Comparison of ENCODE assay signal across 33 cellular contexts in genomic region chr1:53510215-53510614, GRCh38. TPM values are rescaled to one million over a fixed set of nuclear protein-coding genes. Genes with fewer than 3 reads are reported as not detected.
"Had no signal": no experiment of that assay in that cellular context is flagged by ENCODE, and none has a peak within 500 bp of the region (broad histone marks: within the 10 kb centered on the region; RNA-seq: fewer than 3 reads in every experiment).

No MANE protein-coding gene starts in this region.

- DNase-seq: activated CD4-positive, alpha-beta memory T cell treated with anti-CD3 and anti-CD28 coated beads, Interleukin-2, amount 10 ng/mL, durations not matched to agents 7 days and 5 days; activated CD4-positive, alpha-beta T cell treated with anti-CD3 and anti-CD28 coated beads for 1 hour; activated CD4-positive, alpha-beta T cell treated with anti-CD3 and anti-CD28 coated beads for 36 hours; activated CD4-positive, alpha-beta T cell treated with anti-CD3 and anti-CD28 coated beads for 48 hours; activated CD4-positive, alpha-beta T cell treated with anti-CD3 and anti-CD28 coated beads, Interleukin-2, amount 10 ng/mL, durations not matched to agents 7 days and 5 days; activated CD4-positive, alpha-beta T cell treated with anti-CD3 and anti-CD28 coated beads, Interleukin-2, amount 50 U/mL, for 48 hours; activated CD4-positive, CD25-positive, alpha-beta regulatory T cell; activated CD8-positive, alpha-beta memory T cell treated with anti-CD3 and anti-CD28 coated beads for 24 hours; activated CD8-positive, alpha-beta memory T cell treated with anti-CD3 and anti-CD28 coated beads, Interleukin-2, amount 10 ng/mL, durations not matched to agents 7 days and 5 days; activated CD8-positive, alpha-beta memory T cell treated with anti-CD3 and anti-CD28 coated beads, Interleukin-2, amount 50 U/mL, for 48 hours; activated CD8-positive, alpha-beta T cell treated with anti-CD3 and anti-CD28 coated beads, Interleukin-2, amount 10 ng/mL, durations not matched to agents 7 days and 5 days; activated effector memory CD4-positive, alpha-beta T cell treated with Interleukin-2 at 50 U/mL for 16 hours; activated gamma-delta T cell; activated naive CD4-positive, alpha-beta T cell treated with anti-CD3 and anti-CD28 coated beads, Interleukin-2, amount 10 ng/mL, durations not matched to agents 7 days and 5 days; activated naive CD4-positive, alpha-beta T cell treated with Interleukin-2 at 50 U/mL for 16 hours; activated naive CD8-positive, alpha-beta T cell treated with anti-CD3 and anti-CD28 coated beads, Interleukin-2, amount 10 ng/mL, durations not matched to agents 7 days and 5 days; activated naive CD8-positive, alpha-beta T cell treated with anti-CD3 and anti-CD28 coated beads, Interleukin-2, amount 50 U/mL, for 24 hours; activated T-cell treated with anti-CD3 and anti-CD28 coated beads, Interleukin-2, amount 50 U/mL, for 24 hours; activated T-cell treated with anti-CD3 and anti-CD28 coated beads, Interleukin-2, amount 50 U/mL, for 48 hours; amygdala; anterior cingulate cortex; central memory CD4-positive, alpha-beta T cell; T-helper 1 cell; T-helper 2 cell; T-helper 9 cell; WERI-Rb-1 had no signal

- H3K27ac ChIP-seq: cardiac muscle cell, WERI-Rb-1 had no signal

- H3K9me3 ChIP-seq: ascending aorta had no signal

- H3K27me3 ChIP-seq: ascending aorta, cardiac muscle cell had no signal

- H3K36me3 ChIP-seq: ascending aorta, cardiac muscle cell, WERI-Rb-1 had no signal

- ATAC-seq: activated CD4-positive, alpha-beta T cell treated with anti-CD3 and anti-CD28 coated beads for 36 hours; activated CD4-positive, CD25-positive, alpha-beta regulatory T cell treated with anti-CD3 and anti-CD28 coated beads, Interleukin-2, amount 50 U/mL, for 24 hours; activated CD8-positive, alpha-beta memory T cell treated with anti-CD3 and anti-CD28 coated beads, Interleukin-2, amount 10 ng/mL, durations not matched to agents 7 days and 5 days; activated CD8-positive, alpha-beta T cell treated with anti-CD3 and anti-CD28 coated beads, Interleukin-2, amount 10 ng/mL, durations not matched to agents 7 days and 5 days; activated naive CD8-positive, alpha-beta T cell treated with anti-CD3 and anti-CD28 coated beads, Interleukin-2, amount 50 U/mL, for 24 hours; WTC11 had no signal

- H3K4me3 ChIP-seq: ascending aorta, cardiac muscle cell had no signal

RNA-seq across cellular contexts. Expression of gene DMRTB1, which starts 51.0 kb away (rescaled TPM):
- total RNA-seq: activated CD4-positive, alpha-beta memory T cell treated with anti-CD3 and anti-CD28 coated beads, Interleukin-2, amount 10 ng/mL, durations not matched to agents 7 days and 5 days; activated CD8-positive, alpha-beta memory T cell treated with anti-CD3 and anti-CD28 coated beads, Interleukin-2, amount 10 ng/mL, durations not matched to agents 7 days and 5 days; activated CD8-positive, alpha-beta T cell treated with anti-CD3 and anti-CD28 coated beads, Interleukin-2, amount 10 ng/mL, durations not matched to agents 7 days and 5 days; activated naive CD8-positive, alpha-beta T cell treated with anti-CD3 and anti-CD28 coated beads, Interleukin-2, amount 10 ng/mL, durations not matched to agents 7 days and 5 days; activated T-helper 2 cell treated with anti-CD3 and anti-CD28 coated beads, Interferon-gamma antibody, Interleukin-2, Interleukin-4, amounts not matched to agents 10 μg/mL and 5 μg/mL and 100 μg/mL, durations not matched to agents 14 hours and 24 hours and 36 hours; ascending aorta; bronchial epithelial cell; cardiac muscle cell; cerebellum had no signal
